In genomic region chr11:108551653-108552462, GRCh38 we compare ENCODE assay signal across 1 cellular context.
A peak's percentile ranks its signal among the peaks of the same experiment; 100 is the strongest.
TF ChIP-seq lines count a peak whose summit lies in the region.

No MANE protein-coding gene starts in this region.

TF ChIP-seq in K562, 482 proteins besides CTCF, POLR2A, EP300 and RAD21 (continued from another document):
- TF ChIP-seq ZNF740 (CRISPR knock-in tag; IDR thresholded peaks at IDR 0.05) (no peak), ZNF740 (tag; IDR thresholded peaks at IDR 0.05) (no peak), ZBTB7A (IDR thresholded peaks at IDR 0.05; ENCODE audit: borderline replicate concordance, control insufficient read depth, low read depth, low read length) (no peak), HES1 (IDR thresholded peaks at IDR 0.05; ENCODE audit: low read depth) (peak; percentile 42; the same call in 1 of the 2 replicates), CBFA2T2 (conservative IDR thresholded peaks at IDR 0.05) (peak; percentile 89), ATF6 (CRISPR knock-in tag; IDR thresholded peaks at IDR 0.05) (no peak), TSC22D4 (tag; IDR thresholded peaks at IDR 0.05) (no peak), ZFX (CRISPR knock-in tag; IDR thresholded peaks at IDR 0.05) (peak; percentile 40; the same call in 1 of the 2 replicates), HINFP (tag; conservative IDR thresholded peaks at IDR 0.05; ENCODE audit: low read depth) (no peak), NRF1 (conservative IDR thresholded peaks at IDR 0.05 in 1 of 2, IDR thresholded peaks at IDR 0.05 in 1 of 2) (peak; percentile 19 to 28; a peak in 1 of 4 replicates), NBN (IDR thresholded peaks at IDR 0.05; ENCODE audit: low read depth) (peak; percentile 19; the same call in 1 of the 2 replicates), ETV6 (IDR thresholded peaks at IDR 0.05; ENCODE audit: borderline replicate concordance in 1 of 2, low read depth in 2 of 2, low read length in 1 of 2) (0 out of 4 replicates have a peak, but pooled peaks of 1 of the 2 experiments have one; percentile 25), ETV6 (CRISPR knock-in tag; IDR thresholded peaks at IDR 0.05; ENCODE audit: borderline replicate concordance) (no peak), KLF16 (IDR thresholded peaks at IDR 0.05) (peak; percentile 77), ADNP (tag; IDR thresholded peaks at IDR 0.05) (0 out of 2 replicates have a peak, but pooled peaks have one; percentile 14), CCNT2 (IDR thresholded peaks at IDR 0.05; ENCODE audit: borderline replicate concordance, extremely low read depth, insufficient read length, low read depth, low read length) (peak; percentile 26), CBX3 (IDR thresholded peaks at IDR 0.05; ENCODE audit: borderline replicate concordance in 1 of 2, low read length in 2 of 2) (peak in 1 of 2 experiments; percentile 12; a peak in 1 of 3 replicates), SOX6 (IDR thresholded peaks at IDR 0.05) (peak; percentile 96), PRDM10 (IDR thresholded peaks at IDR 0.05; ENCODE audit: partially characterized antibody) (peak; percentile 85), ZNF766 (CRISPR knock-in tag; conservative IDR thresholded peaks at IDR 0.05) (peak; percentile 53; the same call in 1 of the 2 replicates), ZNF445 (CRISPR knock-in tag; IDR thresholded peaks at IDR 0.05; ENCODE audit: low read depth) (no peak), RCOR1 (IDR thresholded peaks at IDR 0.05; ENCODE audit: borderline replicate concordance in 1 of 2, low read depth in 2 of 2, low read length in 2 of 2) (peak in 1 of 2 experiments; percentile 89; a peak in 3 of 4 replicates), MTA3 (IDR thresholded peaks at IDR 0.05; ENCODE audit: borderline replicate concordance) (peak; percentile 34; the same call in 1 of the 2 replicates), NCOR1 (IDR thresholded peaks at IDR 0.05) (peak; percentile 84), KDM1A (IDR thresholded peaks at IDR 0.05) (peak; percentile 85 to 88), BACH1 (tag; IDR thresholded peaks at IDR 0.05) (0 out of 2 replicates have a peak, but pooled peaks have one; percentile 38), TCF3 (CRISPR knock-in tag; IDR thresholded peaks at IDR 0.05) (peak; percentile 92), ID3 (CRISPR knock-in tag; IDR thresholded peaks at IDR 0.05) (no peak), ID3 (tag; IDR thresholded peaks at IDR 0.05) (peak; percentile 63), SMARCE1 (IDR thresholded peaks at IDR 0.05) (peak; percentile 50; the same call in 1 of the 2 replicates), ZBTB26 (CRISPR knock-in tag; IDR thresholded peaks at IDR 0.05) (no peak), RNF219 (CRISPR knock-in tag; IDR thresholded peaks at IDR 0.05) (no peak), TBP (optimal IDR thresholded peaks at IDR 0.05; ENCODE audit: low read depth, low read length) (peak; percentile 64), ZNF224 (CRISPR knock-in tag; IDR thresholded peaks at IDR 0.05) (no peak), KAT7 (CRISPR knock-in tag; IDR thresholded peaks at IDR 0.05; ENCODE audit: borderline replicate concordance) (peak; percentile 26; the same call in 1 of the 2 replicates), POLR3G (IDR thresholded peaks at IDR 0.05; ENCODE audit: extremely low read depth, insufficient read length, insufficient replicate concordance) (no peak), LEF1 (IDR thresholded peaks at IDR 0.05) (0 out of 2 replicates have a peak, but pooled peaks have one; percentile 46), MTA2 (IDR thresholded peaks at IDR 0.05; ENCODE audit: low read depth) (peak; percentile 58; the same call in 1 of the 2 replicates), DPF2 (IDR thresholded peaks at IDR 0.05) (peak; percentile 82), CXXC5 (CRISPR knock-in tag; IDR thresholded peaks at IDR 0.05) (peak; percentile 44; the same call in 1 of the 2 replicates), ETV5 (CRISPR knock-in tag; IDR thresholded peaks at IDR 0.05; ENCODE audit: low read depth) (0 out of 2 replicates have a peak, but pooled peaks have one; percentile 18), FOXK2 (conservative IDR thresholded peaks at IDR 0.05 in 1 of 2, IDR thresholded peaks at IDR 0.05 in 1 of 2; ENCODE audit: low read depth in 2 of 2) (peak; percentile 84 to 89), KLF13 (tag; IDR thresholded peaks at IDR 0.05; ENCODE audit: borderline replicate concordance, low read depth) (no peak), FOXM1 (IDR thresholded peaks at IDR 0.05; ENCODE audit: low read depth) (0 out of 2 replicates have a peak, but pooled peaks have one; percentile 49), FOXM1 (CRISPR knock-in tag; IDR thresholded peaks at IDR 0.05; ENCODE audit: low read depth) (no peak), NR2C1 (IDR thresholded peaks at IDR 0.05) (no peak), NR2C1 (tag; IDR thresholded peaks at IDR 0.05) (no peak), ATF7 (IDR thresholded peaks at IDR 0.05) (peak; percentile 67), MIER1 (IDR thresholded peaks at IDR 0.05; ENCODE audit: low read depth) (no peak), GATA2 (CRISPR knock-in tag; IDR thresholded peaks at IDR 0.05) (peak; percentile 92), ZEB2 (IDR thresholded peaks at IDR 0.05) (peak; percentile 58), ATF1 (CRISPR knock-in tag; IDR thresholded peaks at IDR 0.05) (no peak), ATF1 (tag; IDR thresholded peaks at IDR 0.05) (peak; percentile 69), CBFA2T3 (IDR thresholded peaks at IDR 0.05) (peak; percentile 95), NFIC (IDR thresholded peaks at IDR 0.05) (peak; percentile 60), EGR1 (conservative IDR thresholded peaks at IDR 0.05) (peak; percentile 54), HDAC2 (IDR thresholded peaks at IDR 0.05) (peak; percentile 63; the same call in 1 of the 2 replicates), GATAD2A (IDR thresholded peaks at IDR 0.05) (peak; percentile 50; the same call in 1 of the 2 replicates), SMARCA4 (IDR thresholded peaks at IDR 0.05) (peak; percentile 78), PHB2 (IDR thresholded peaks at IDR 0.05; ENCODE audit: low read depth) (no peak)
